Comparison of ENCODE assay signal across 2 cellular contexts in the genomic region with DNA sequence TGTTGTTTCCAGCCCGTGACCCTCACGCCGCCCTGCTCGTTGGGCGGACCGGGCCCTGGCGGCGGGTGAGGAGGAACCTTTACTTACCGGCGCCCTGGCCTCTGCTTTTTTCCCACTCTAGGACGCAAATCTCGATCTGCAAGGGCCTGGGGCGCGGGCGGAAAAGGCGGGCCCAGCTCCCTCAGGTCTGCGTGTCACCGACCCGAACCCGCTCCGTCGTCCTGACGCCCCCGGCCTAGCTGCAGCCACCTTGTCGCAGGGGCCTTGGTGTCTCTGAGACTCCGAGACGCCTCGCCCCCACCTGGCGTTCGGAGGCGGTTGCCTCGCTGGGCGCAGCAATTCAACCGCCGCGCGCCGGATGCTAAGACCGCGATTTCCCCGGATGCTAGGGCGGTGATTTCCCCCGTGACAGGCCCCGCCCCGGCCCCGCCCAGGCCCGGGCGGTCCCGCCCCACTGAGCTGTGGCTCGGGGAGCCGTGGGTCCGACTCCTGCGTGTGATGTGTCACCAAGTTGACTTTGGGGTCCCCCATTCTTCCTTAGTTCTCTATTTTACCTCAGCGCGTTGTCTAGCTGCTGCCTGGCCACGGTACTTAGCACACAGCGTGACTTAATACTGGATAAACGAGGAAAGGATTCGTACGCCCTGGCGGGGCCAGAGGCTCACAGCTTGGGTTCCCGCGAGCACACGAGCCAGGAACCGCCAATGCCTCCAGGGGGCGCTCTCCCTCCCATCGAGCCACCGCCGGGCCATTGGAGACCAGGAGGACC.
TF ChIP-seq lines count a peak whose summit lies in the region.

A gene (minus strand): TSS at position 371 of the 769 bp plus-strand sequence. CDS start 18,196 bp downstream, outside the sequence.

TF ChIP-seq in Ishikawa, 13 proteins besides CTCF, POLR2A, EP300 and RAD21 (continued from another document):
- TF ChIP-seq, protein P1, sequence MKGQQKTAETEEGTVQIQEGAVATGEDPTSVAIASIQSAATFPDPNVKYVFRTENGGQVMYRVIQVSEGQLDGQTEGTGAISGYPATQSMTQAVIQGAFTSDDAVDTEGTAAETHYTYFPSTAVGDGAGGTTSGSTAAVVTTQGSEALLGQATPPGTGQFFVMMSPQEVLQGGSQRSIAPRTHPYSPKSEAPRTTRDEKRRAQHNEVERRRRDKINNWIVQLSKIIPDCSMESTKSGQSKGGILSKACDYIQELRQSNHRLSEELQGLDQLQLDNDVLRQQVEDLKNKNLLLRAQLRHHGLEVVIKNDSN (IDR thresholded peaks at IDR 0.05) = no peak
- TF ChIP-seq TCF12 (IDR thresholded peaks at IDR 0.05; ENCODE audit: low read depth) = no peak; the same call in 1 of the 2 replicates

TF ChIP-seq in SK-N-SH, 30 proteins besides CTCF, POLR2A, EP300 and RAD21 (continued from another document):
- TF ChIP-seq, protein P1 (IDR thresholded peaks at IDR 0.05; ENCODE audit: borderline replicate concordance, low read depth) = no peak
- no peak for TF ChIP-seq MEF2A (IDR thresholded peaks at IDR 0.05; ENCODE audit: borderline replicate concordance, low read depth)
- TF ChIP-seq, protein P2, sequence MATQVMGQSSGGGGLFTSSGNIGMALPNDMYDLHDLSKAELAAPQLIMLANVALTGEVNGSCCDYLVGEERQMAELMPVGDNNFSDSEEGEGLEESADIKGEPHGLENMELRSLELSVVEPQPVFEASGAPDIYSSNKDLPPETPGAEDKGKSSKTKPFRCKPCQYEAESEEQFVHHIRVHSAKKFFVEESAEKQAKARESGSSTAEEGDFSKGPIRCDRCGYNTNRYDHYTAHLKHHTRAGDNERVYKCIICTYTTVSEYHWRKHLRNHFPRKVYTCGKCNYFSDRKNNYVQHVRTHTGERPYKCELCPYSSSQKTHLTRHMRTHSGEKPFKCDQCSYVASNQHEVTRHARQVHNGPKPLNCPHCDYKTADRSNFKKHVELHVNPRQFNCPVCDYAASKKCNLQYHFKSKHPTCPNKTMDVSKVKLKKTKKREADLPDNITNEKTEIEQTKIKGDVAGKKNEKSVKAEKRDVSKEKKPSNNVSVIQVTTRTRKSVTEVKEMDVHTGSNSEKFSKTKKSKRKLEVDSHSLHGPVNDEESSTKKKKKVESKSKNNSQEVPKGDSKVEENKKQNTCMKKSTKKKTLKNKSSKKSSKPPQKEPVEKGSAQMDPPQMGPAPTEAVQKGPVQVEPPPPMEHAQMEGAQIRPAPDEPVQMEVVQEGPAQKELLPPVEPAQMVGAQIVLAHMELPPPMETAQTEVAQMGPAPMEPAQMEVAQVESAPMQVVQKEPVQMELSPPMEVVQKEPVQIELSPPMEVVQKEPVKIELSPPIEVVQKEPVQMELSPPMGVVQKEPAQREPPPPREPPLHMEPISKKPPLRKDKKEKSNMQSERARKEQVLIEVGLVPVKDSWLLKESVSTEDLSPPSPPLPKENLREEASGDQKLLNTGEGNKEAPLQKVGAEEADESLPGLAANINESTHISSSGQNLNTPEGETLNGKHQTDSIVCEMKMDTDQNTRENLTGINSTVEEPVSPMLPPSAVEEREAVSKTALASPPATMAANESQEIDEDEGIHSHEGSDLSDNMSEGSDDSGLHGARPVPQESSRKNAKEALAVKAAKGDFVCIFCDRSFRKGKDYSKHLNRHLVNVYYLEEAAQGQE (IDR thresholded peaks at IDR 0.05; ENCODE audit: low read depth, low read length) = no peak
- TF ChIP-seq TCF12 (IDR thresholded peaks at IDR 0.05) = no peak
- TF ChIP-seq ELF1 (IDR thresholded peaks at IDR 0.05) = no peak
- no peak for TF ChIP-seq FOSL2 (IDR thresholded peaks at IDR 0.05; ENCODE audit: borderline replicate concordance, low read depth)
- no peak for TF ChIP-seq JUND (IDR thresholded peaks at IDR 0.05)
- TF ChIP-seq YY1 (IDR thresholded peaks at IDR 0.05; ENCODE audit: low read depth) = no peak
- TF ChIP-seq NFIC (IDR thresholded peaks at IDR 0.05; ENCODE audit: borderline replicate concordance) = no peak
- no peak for TF ChIP-seq TEAD4 (IDR thresholded peaks at IDR 0.05; ENCODE audit: borderline replicate concordance, insufficient read depth)
- TF ChIP-seq RXRA (IDR thresholded peaks at IDR 0.05; ENCODE audit: borderline replicate concordance, low read depth) = no peak
- peak; percentile 77 for TF ChIP-seq GABPA (IDR thresholded peaks at IDR 0.05; ENCODE audit: low read depth)
- peak; percentile 74; the same call in 1 of the 2 replicates for TF ChIP-seq MXI1 (IDR thresholded peaks at IDR 0.05; ENCODE audit: low read depth, low read length)
- TF ChIP-seq, protein P3, sequence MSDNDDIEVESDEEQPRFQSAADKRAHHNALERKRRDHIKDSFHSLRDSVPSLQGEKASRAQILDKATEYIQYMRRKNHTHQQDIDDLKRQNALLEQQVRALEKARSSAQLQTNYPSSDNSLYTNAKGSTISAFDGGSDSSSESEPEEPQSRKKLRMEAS (IDR thresholded peaks at IDR 0.05; ENCODE audit: low read depth) = peak; percentile 94
- TF ChIP-seq NRF1 (IDR thresholded peaks at IDR 0.05; ENCODE audit: low read depth, low read length) = no peak
- no peak for TF ChIP-seq FOXM1 (IDR thresholded peaks at IDR 0.05; ENCODE audit: low read depth)
- TF ChIP-seq TAF1 (IDR thresholded peaks at IDR 0.05; ENCODE audit: borderline replicate concordance, low read depth, low read length) = peak; percentile 15; the same call in 1 of the 2 replicates
- TF ChIP-seq, protein P4, sequence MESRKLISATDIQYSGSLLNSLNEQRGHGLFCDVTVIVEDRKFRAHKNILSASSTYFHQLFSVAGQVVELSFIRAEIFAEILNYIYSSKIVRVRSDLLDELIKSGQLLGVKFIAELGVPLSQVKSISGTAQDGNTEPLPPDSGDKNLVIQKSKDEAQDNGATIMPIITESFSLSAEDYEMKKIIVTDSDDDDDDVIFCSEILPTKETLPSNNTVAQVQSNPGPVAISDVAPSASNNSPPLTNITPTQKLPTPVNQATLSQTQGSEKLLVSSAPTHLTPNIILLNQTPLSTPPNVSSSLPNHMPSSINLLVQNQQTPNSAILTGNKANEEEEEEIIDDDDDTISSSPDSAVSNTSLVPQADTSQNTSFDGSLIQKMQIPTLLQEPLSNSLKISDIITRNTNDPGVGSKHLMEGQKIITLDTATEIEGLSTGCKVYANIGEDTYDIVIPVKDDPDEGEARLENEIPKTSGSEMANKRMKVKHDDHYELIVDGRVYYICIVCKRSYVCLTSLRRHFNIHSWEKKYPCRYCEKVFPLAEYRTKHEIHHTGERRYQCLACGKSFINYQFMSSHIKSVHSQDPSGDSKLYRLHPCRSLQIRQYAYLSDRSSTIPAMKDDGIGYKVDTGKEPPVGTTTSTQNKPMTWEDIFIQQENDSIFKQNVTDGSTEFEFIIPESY (IDR thresholded peaks at IDR 0.05; ENCODE audit: borderline replicate concordance, low read depth) = peak; percentile 52; the same call in 1 of the 2 replicates
- TF ChIP-seq GATA2 (CRISPR knock-in tag; IDR thresholded peaks at IDR 0.05) = no peak
- TF ChIP-seq POLR2AphosphoS5 (IDR thresholded peaks at IDR 0.05; ENCODE audit: low read depth, low read length) = peak; percentile 63; the same call in 1 of the 2 replicates
- no peak for TF ChIP-seq RCOR1 (IDR thresholded peaks at IDR 0.05; ENCODE audit: low read length)
- TF ChIP-seq, protein P5, sequence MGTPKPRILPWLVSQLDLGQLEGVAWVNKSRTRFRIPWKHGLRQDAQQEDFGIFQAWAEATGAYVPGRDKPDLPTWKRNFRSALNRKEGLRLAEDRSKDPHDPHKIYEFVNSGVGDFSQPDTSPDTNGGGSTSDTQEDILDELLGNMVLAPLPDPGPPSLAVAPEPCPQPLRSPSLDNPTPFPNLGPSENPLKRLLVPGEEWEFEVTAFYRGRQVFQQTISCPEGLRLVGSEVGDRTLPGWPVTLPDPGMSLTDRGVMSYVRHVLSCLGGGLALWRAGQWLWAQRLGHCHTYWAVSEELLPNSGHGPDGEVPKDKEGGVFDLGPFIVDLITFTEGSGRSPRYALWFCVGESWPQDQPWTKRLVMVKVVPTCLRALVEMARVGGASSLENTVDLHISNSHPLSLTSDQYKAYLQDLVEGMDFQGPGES (IDR thresholded peaks at IDR 0.05; ENCODE audit: low read depth, low read length) = no peak
- TF ChIP-seq RFX5 (IDR thresholded peaks at IDR 0.05; ENCODE audit: low read length) = no peak
- no peak for TF ChIP-seq EZH2phosphoT487 (IDR thresholded peaks at IDR 0.05; ENCODE audit: borderline replicate concordance, low read depth)
- TF ChIP-seq, protein P6, sequence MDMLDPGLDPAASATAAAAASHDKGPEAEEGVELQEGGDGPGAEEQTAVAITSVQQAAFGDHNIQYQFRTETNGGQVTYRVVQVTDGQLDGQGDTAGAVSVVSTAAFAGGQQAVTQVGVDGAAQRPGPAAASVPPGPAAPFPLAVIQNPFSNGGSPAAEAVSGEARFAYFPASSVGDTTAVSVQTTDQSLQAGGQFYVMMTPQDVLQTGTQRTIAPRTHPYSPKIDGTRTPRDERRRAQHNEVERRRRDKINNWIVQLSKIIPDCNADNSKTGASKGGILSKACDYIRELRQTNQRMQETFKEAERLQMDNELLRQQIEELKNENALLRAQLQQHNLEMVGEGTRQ (IDR thresholded peaks at IDR 0.05; ENCODE audit: borderline replicate concordance, low read depth, low read length) = no peak
- peak; percentile 66; the same call in 1 of the 2 replicates for TF ChIP-seq SIN3A (IDR thresholded peaks at IDR 0.05; ENCODE audit: borderline replicate concordance, low read depth, low read length)
- TF ChIP-seq SMC3 (IDR thresholded peaks at IDR 0.05; ENCODE audit: low read depth, low read length) = peak; percentile 47
- no peak for TF ChIP-seq FOXJ3 (CRISPR knock-in tag; IDR thresholded peaks at IDR 0.05)
- TF ChIP-seq, protein P7, sequence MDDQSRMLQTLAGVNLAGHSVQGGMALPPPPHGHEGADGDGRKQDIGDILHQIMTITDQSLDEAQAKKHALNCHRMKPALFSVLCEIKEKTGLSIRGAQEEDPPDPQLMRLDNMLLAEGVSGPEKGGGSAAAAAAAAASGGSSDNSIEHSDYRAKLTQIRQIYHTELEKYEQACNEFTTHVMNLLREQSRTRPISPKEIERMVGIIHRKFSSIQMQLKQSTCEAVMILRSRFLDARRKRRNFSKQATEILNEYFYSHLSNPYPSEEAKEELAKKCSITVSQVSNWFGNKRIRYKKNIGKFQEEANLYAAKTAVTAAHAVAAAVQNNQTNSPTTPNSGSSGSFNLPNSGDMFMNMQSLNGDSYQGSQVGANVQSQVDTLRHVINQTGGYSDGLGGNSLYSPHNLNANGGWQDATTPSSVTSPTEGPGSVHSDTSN (IDR thresholded peaks at IDR 0.05) = peak; percentile 29; the same call in 1 of the 2 replicates
